Comparison of ENCODE assay signal across 8 cellular contexts in the genomic region with DNA sequence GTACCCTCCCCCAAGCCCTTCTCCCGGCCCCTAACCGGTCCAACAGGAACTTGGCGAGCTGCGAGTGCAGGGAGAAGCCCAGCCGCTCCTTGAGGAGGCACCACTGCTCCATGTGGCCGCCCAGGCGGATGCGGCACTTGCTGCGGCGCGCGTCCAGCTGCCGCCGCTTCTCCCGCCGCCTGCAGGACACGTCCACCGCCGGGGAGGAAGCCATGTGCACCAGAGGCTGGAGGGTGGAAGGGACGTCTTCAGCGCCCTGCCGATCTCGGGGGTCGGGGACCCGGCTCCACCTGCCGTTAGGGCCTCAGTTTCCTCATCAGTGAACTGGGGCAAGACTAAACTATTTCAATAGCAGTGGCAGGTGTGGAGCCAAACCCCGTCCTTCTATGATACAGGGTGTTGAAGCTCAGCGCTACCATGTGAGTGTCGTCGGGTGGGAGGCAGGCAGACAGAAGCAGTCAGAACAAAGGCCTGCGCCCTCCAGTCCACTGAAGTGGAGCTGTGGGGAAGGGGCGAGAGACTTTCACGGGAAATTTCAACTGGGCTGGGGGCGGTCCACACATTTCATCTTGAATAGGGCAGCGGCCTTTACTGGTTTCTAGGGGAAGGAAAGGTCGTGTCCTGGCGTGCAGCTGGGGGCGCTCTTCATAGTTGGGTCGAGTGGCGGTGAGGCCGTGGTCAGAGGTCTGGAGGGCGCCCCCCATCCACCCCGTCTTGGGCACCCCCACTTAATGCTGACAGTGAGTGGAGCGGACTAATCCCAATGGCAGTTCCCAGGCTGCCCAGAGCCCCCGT. TPM values are rescaled to one million over a fixed set of nuclear protein-coding genes. Genes with fewer than 3 reads are reported as not detected.
DNase-seq lines count a peak whose midpoint lies in the region; ATAC-seq and TF ChIP-seq lines count a peak whose summit lies in the region.

No MANE protein-coding gene starts in this region.

- H3K27ac Mint-ChIP-seq in activated CD4-positive, alpha-beta memory T cell treated with anti-CD3 and anti-CD28 coated beads, Interleukin-2, amount 10 ng/mL, durations not matched to agents 7 days and 5 days = peak overlapping the region; percentile 93
- H3K27ac Mint-ChIP-seq in natural killer cell treated with Interleukin-12 subunit alpha and Interleukin-12 subunit beta and Interleukin-15 and Interleukin-18, amount 100 ng/mL, for 72 hours = peak overlapping the region; percentile 84 to 96

- DNase-seq in CMK (ENCODE audit: low read depth) = peak; percentile 85
- DNase-seq in NCI-H2227 (lab: John Stamatoyannopoulos, UW; ENCODE audit: unreplicated experiment) = peak; percentile 74
- DNase-seq in activated CD4-positive, alpha-beta memory T cell treated with anti-CD3 and anti-CD28 coated beads, Interleukin-2, amount 10 ng/mL, durations not matched to agents 7 days and 5 days = peak; percentile 49
- DNase-seq in fibroblast of peridontal ligament (ENCODE audit: extremely low read depth) = peak; percentile 44
- DNase-seq in natural killer cell treated with Interleukin-12 subunit alpha and Interleukin-12 subunit beta and Interleukin-15 and Interleukin-18, amount 100 ng/mL, for 72 hours (ENCODE audit: low spot score) = no peak
- DNase-seq in uterus = peak; percentile 54 to 55

- H3K4me1 ChIP-seq in uterus = peaks cover 0 to 7% of the 10 kb centered on the region in 2 donors

- H3K9me3 ChIP-seq in uterus = no peaks in the 10 kb centered on the region

- H3K4me1 Mint-ChIP-seq in activated CD4-positive, alpha-beta memory T cell treated with anti-CD3 and anti-CD28 coated beads, Interleukin-2, amount 10 ng/mL, durations not matched to agents 7 days and 5 days = peaks cover 51% of the 10 kb centered on the region
- peaks cover 37 to 42% of the 10 kb centered on the region in 2 donors for H3K4me1 Mint-ChIP-seq in natural killer cell treated with Interleukin-12 subunit alpha and Interleukin-12 subunit beta and Interleukin-15 and Interleukin-18, amount 100 ng/mL, for 72 hours (ENCODE audit: low read depth in 2 of 2)

- CTCF ChIA-PET in activated CD4-positive, alpha-beta memory T cell treated with anti-CD3 and anti-CD28 coated beads, Interleukin-2, amount 10 ng/mL, durations not matched to agents 7 days and 5 days (lab: Charles Lee) = interaction anchor here (0.7 to 3.4 kb wide), 8 partner anchors 16 to 67 kb away, joined by 3 to 43 read pairs (median 12); partner anchors contain the start of genes SH3BP5L and ZNF672

- POLR2A ChIA-PET in activated CD4-positive, alpha-beta memory T cell treated with anti-CD3 and anti-CD28 coated beads, Interleukin-2, amount 10 ng/mL, durations not matched to agents 7 days and 5 days (lab: Charles Lee) = interaction anchor here (0.8 to 5.0 kb wide), 11 partner anchors 9 to 56 kb away, joined by 3 to 90 read pairs (median 7); partner anchors contain the start of genes SH3BP5L and ZNF672

- peak overlapping the region; percentile 92 to 95 for H3K27ac ChIP-seq in uterus

- no peak for TF ChIP-seq POLR2A in uterus (IDR thresholded peaks at IDR 0.05)

- intact Hi-C loops in uterus (cut with DNase I; ENCODE audit: low total_unique reads) = loop anchor here (2.0 kb wide), 1 partner anchor 19 kb away; the partner anchor contains the start of gene ZNF672

- peak in 2 of 4 experiments; percentile 35 to 41 for TF ChIP-seq CTCF in uterus (IDR thresholded peaks at IDR 0.05)

- no peaks in the 10 kb centered on the region for H3K27me3 Mint-ChIP-seq in activated CD4-positive, alpha-beta memory T cell treated with anti-CD3 and anti-CD28 coated beads, Interleukin-2, amount 10 ng/mL, durations not matched to agents 7 days and 5 days
- H3K27me3 Mint-ChIP-seq in natural killer cell treated with Interleukin-12 subunit alpha and Interleukin-12 subunit beta and Interleukin-15 and Interleukin-18, amount 100 ng/mL, for 72 hours = no peaks in the 10 kb centered on the region

- peak overlapping the region; percentile 60 to 73 for H3K4me3 ChIP-seq in uterus

- H3K27me3 ChIP-seq in uterus = no peaks in the 10 kb centered on the region

- peaks cover 22% of the 10 kb centered on the region for H3K36me3 Mint-ChIP-seq in activated CD4-positive, alpha-beta memory T cell treated with anti-CD3 and anti-CD28 coated beads, Interleukin-2, amount 10 ng/mL, durations not matched to agents 7 days and 5 days (ENCODE audit: low read depth)
- H3K36me3 Mint-ChIP-seq in natural killer cell treated with Interleukin-12 subunit alpha and Interleukin-12 subunit beta and Interleukin-15 and Interleukin-18, amount 100 ng/mL, for 72 hours = peaks cover 8% of the 10 kb centered on the region

- H3K9me3 Mint-ChIP-seq in activated CD4-positive, alpha-beta memory T cell treated with anti-CD3 and anti-CD28 coated beads, Interleukin-2, amount 10 ng/mL, durations not matched to agents 7 days and 5 days = no peaks in the 10 kb centered on the region
- H3K9me3 Mint-ChIP-seq in natural killer cell treated with Interleukin-12 subunit alpha and Interleukin-12 subunit beta and Interleukin-15 and Interleukin-18, amount 100 ng/mL, for 72 hours = no peaks in the 10 kb centered on the region

- ATAC-seq in GM18868 (IDR thresholded peaks at IDR 0.05; ENCODE audit: unreplicated experiment) (peak; percentile 32), HG03066 (IDR thresholded peaks at IDR 0.05; ENCODE audit: low read depth, unreplicated experiment) (peak; percentile 43)
- ATAC-seq in natural killer cell treated with Interleukin-12 subunit alpha and Interleukin-12 subunit beta and Interleukin-15 and Interleukin-18, amount 100 ng/mL, for 72 hours = peak; percentile 52 to 63

- peak overlapping the region; percentile 84 for H3K4me3 Mint-ChIP-seq in activated CD4-positive, alpha-beta memory T cell treated with anti-CD3 and anti-CD28 coated beads, Interleukin-2, amount 10 ng/mL, durations not matched to agents 7 days and 5 days
- peak overlapping the region; percentile 93 for H3K4me3 Mint-ChIP-seq in natural killer cell treated with Interleukin-12 subunit alpha and Interleukin-12 subunit beta and Interleukin-15 and Interleukin-18, amount 100 ng/mL, for 72 hours

- H3K36me3 ChIP-seq in uterus = no peaks in the 10 kb centered on the region

RNA-seq across cellular contexts. Expression of gene ZNF692, which starts 0.6 kb away (rescaled TPM):
- total RNA-seq in activated CD4-positive, alpha-beta memory T cell treated with anti-CD3 and anti-CD28 coated beads, Interleukin-2, amount 10 ng/mL, durations not matched to agents 7 days and 5 days = 10 to 100 TPM; 45.9 to 49.8 TPM
- 100 to 1,000 TPM in 1 of 2 donors, 10 to 100 TPM in 1; 40.4 to 142 TPM for total RNA-seq in natural killer cell treated with Interleukin-12 subunit alpha and Interleukin-12 subunit beta and Interleukin-15 and Interleukin-18, amount 100 ng/mL, for 72 hours
- 10 to 100 TPM; 21.2 to 43.5 (median 29.2) TPM for total RNA-seq in uterus

RNA-seq across cellular contexts. Expression of gene ZNF672, which starts 20.3 kb away (rescaled TPM):
- 10 to 100 TPM; 54.1 to 60.1 TPM for total RNA-seq in activated CD4-positive, alpha-beta memory T cell treated with anti-CD3 and anti-CD28 coated beads, Interleukin-2, amount 10 ng/mL, durations not matched to agents 7 days and 5 days
- 10 to 100 TPM; 41.2 to 59.7 TPM for total RNA-seq in natural killer cell treated with Interleukin-12 subunit alpha and Interleukin-12 subunit beta and Interleukin-15 and Interleukin-18, amount 100 ng/mL, for 72 hours
- total RNA-seq in uterus = 10 to 100 TPM; 15.0 to 34.3 (median 24.0) TPM

RNA-seq across cellular contexts. Expression of gene SH3BP5L, which starts 32.6 kb away (rescaled TPM):
- 10 to 100 TPM; 31.4 to 32.0 TPM for total RNA-seq in activated CD4-positive, alpha-beta memory T cell treated with anti-CD3 and anti-CD28 coated beads, Interleukin-2, amount 10 ng/mL, durations not matched to agents 7 days and 5 days
- total RNA-seq in natural killer cell treated with Interleukin-12 subunit alpha and Interleukin-12 subunit beta and Interleukin-15 and Interleukin-18, amount 100 ng/mL, for 72 hours = 10 to 100 TPM; 18.3 to 23.8 TPM
- 10 to 100 TPM in 3 of 4 donors, 1 to 10 TPM in 1; 2.6 to 29.8 (median 16.4) TPM for total RNA-seq in uterus

RNA-seq across cellular contexts. Expression of gene PGBD2, which starts 47.7 kb away (rescaled TPM):
- total RNA-seq in activated CD4-positive, alpha-beta memory T cell treated with anti-CD3 and anti-CD28 coated beads, Interleukin-2, amount 10 ng/mL, durations not matched to agents 7 days and 5 days = 1 to 10 TPM; 6.3 to 6.4 TPM
- 1 to 10 TPM; 6.9 to 7.2 TPM for total RNA-seq in natural killer cell treated with Interleukin-12 subunit alpha and Interleukin-12 subunit beta and Interleukin-15 and Interleukin-18, amount 100 ng/mL, for 72 hours
- total RNA-seq in uterus = 10 to 100 TPM in 3 of 4 donors, 1 to 10 TPM in 1; 7.9 to 16.5 (median 13.0) TPM
